In genomic region chr14:77761205-77761931, GRCh38 we compare ENCODE assay signal across 8 cellular contexts. TPM values are rescaled to one million over a fixed set of nuclear protein-coding genes. Genes with fewer than 3 reads are reported as not detected.
DNase-seq lines count a peak whose midpoint lies in the region; ATAC-seq and TF ChIP-seq lines count a peak whose summit lies in the region.

No MANE protein-coding gene starts in this region.

- TF ChIP-seq CTCF in GM20000 (IDR thresholded peaks at IDR 0.05; ENCODE audit: extremely low read depth, missing control alignments) (peak; percentile 25), coronary artery (IDR thresholded peaks at IDR 0.05) (no peak)

- H3K4me3 ChIP-seq in coronary artery: peak overlapping the region; percentile 91

- peak; percentile 35 for DNase-seq in DMS79 (lab: John Stamatoyannopoulos, UW)
- no peak for DNase-seq in GM20000 (ENCODE audit: low spot score)
- DNase-seq in HS-5 (ENCODE audit: low read depth): peak; percentile 77
- peak; percentile 1 to 30 for DNase-seq in SHP77 (lab: John Stamatoyannopoulos, UW)
- DNase-seq in coronary artery (ENCODE audit: low spot score): no peak
- peak in 1 of 2 donors; percentile 16 for DNase-seq in left colon
- peak; percentile 10 for DNase-seq in stimulated activated naive CD8-positive, alpha-beta T cell treated with anti-CD3 and anti-CD28 coated beads, Interleukin-15, Interleukin-2, amounts not matched to agents 100 U/mL and 50 U/mL, for 24 hours
- no peak for DNase-seq in activated CD4-positive, alpha-beta T cell treated with anti-CD3 and anti-CD28 coated beads, Interleukin-2, amount 50 U/mL, for 4 hours

- peak overlapping the region; percentile 91 to 95 for H3K27ac ChIP-seq in coronary artery

- intact Hi-C loops in left colon (cut with DNase I, micrococcal nuclease): no loop called here

- peak; percentile 13 for ATAC-seq in left colon
- ATAC-seq in stimulated activated naive CD8-positive, alpha-beta T cell treated with anti-CD3 and anti-CD28 coated beads, Interleukin-15, Interleukin-2, amounts not matched to agents 100 U/mL and 50 U/mL, for 24 hours: no peak

RNA-seq across cellular contexts. Expression of gene SNW1, which starts 0.4 kb away (rescaled TPM):
- 10 to 100 TPM; 60.6 to 67.1 TPM for total RNA-seq in left colon

RNA-seq across cellular contexts. Expression of gene ADCK1, which starts 38.5 kb away (rescaled TPM):
- total RNA-seq in left colon: 10 to 100 TPM; 10.2 to 11.0 TPM

RNA-seq across cellular contexts. Expression of gene SLIRP, which starts 53.5 kb away (rescaled TPM):
- 100 to 1,000 TPM in 1 of 2 donors, 10 to 100 TPM in 1; 84.5 to 124 TPM for total RNA-seq in left colon

RNA-seq across cellular contexts. Expression of gene ALKBH1, which starts 53.5 kb away (rescaled TPM):
- 10 to 100 TPM; 11.4 to 14.4 TPM for total RNA-seq in left colon

Comparison
In these comparisons a context has a peak if more than half of its experiments do, and no peak if none do; other contexts are left out.
1. DNase-seq: peak in DMS79 (single experiment), HS-5 (single experiment), SHP77 (2 of 2) and stimulated activated naive CD8-positive, alpha-beta T cell treated with anti-CD3 and anti-CD28 coated beads, Interleukin-15, Interleukin-2, amounts not matched to agents 100 U/mL and 50 U/mL, for 24 hours (single experiment); none in GM20000 (single experiment), coronary artery (single experiment) and activated CD4-positive, alpha-beta T cell treated with anti-CD3 and anti-CD28 coated beads, Interleukin-2, amount 50 U/mL, for 4 hours (0 of 2).